Comparison of ENCODE assay signal across 21 cellular contexts in genomic region chr16:12723681-12724080, GRCh38.
A peak's percentile ranks its signal among the peaks of the same experiment; 100 is the strongest.
DNase-seq lines count a peak whose midpoint lies in the region; ATAC-seq, FAIRE-seq and TF ChIP-seq lines count a peak whose summit lies in the region.
"Had no signal": no experiment of that assay in that cellular context is flagged by ENCODE, and none has a peak within 500 bp of the region (broad histone marks: within the 10 kb centered on the region; RNA-seq: fewer than 3 reads in every experiment).

No MANE protein-coding gene starts in this region.

- no TSS peak for BruUV-seq in HepG2 (replicated peaks; lab: Mats Ljungman, UMichigan)

- TF ChIP-seq CTCF in HepG2 (CRISPR knock-in tag; IDR thresholded peaks at IDR 0.05) (no peak), right lobe of liver (IDR thresholded peaks at IDR 0.05) (no peak), WERI-Rb-1 (IDR thresholded peaks at IDR 0.05; ENCODE audit: low read depth, low read length) (no peak), upper lobe of right lung (IDR thresholded peaks at IDR 0.05) (no peak), spleen (IDR thresholded peaks at IDR 0.05 in 8 of 11, conservative IDR thresholded peaks at IDR 0.05 in 3 of 11) (no peak)

- intact Hi-C loops in HepG2 (cut with micrococcal nuclease; ENCODE audit: unreplicated experiment) (no loop called here), right lobe of liver (cut with DNase I) (no loop called here), upper lobe of right lung (cut with DNase I) (no loop called here), spleen (cut with DNase I; ENCODE audit: low total_unique reads) (no loop called here)

- CTCF ChIA-PET in HepG2 (lab: Yijun Ruan, JAX; ENCODE audit: low intra/inter-chr PET ratio, low total read pairs), result no interaction called here

- in situ Hi-C loops in HepG2 (cut with HindIII; ENCODE audit: extremely low pct_ligation_motif_present, low pct_unique_long_range_greater_than_20kb), result no loop called here

- no peak overlapping the region for H2AFZ ChIP-seq in HepG2 (ENCODE audit: low read length)

- no peak for FAIRE-seq in HepG2 (lab: Jason Lieb, UNC)

- H3K9ac ChIP-seq in HepG2 (ENCODE audit: insufficient read depth, low read depth, low read length), result no peak overlapping the region

- H4K20me1 ChIP-seq in HepG2 (ENCODE audit: insufficient read depth, low read length), result no peaks in the 10 kb centered on the region

- WGBS in HepG2 (ENCODE audit: low lambda C conversion rate), result 97% methylated on average over 4 of the region's 5 CpGs
- WGBS in right lobe of liver (ENCODE audit: insufficient coverage, low coverage, low lambda C conversion rate, missing lambda C conversion rate), result 14% methylated on average over 1 of the region's 5 CpGs
- WGBS in spleen, 5 donors, result 69 to 84% (median 70%) methylated on average over 5 of the region's 5 CpGs

- H3K4me2 ChIP-seq in HepG2 (ENCODE audit: low read depth, low read length), result no peak overlapping the region

- peaks cover 25 to 55% of the 10 kb centered on the region in 2 experiments for H3K36me3 ChIP-seq in HepG2 (replicated peaks in 1 of 2; ENCODE audit: control insufficient read depth in 1 of 2, insufficient read depth in 2 of 2, low read length in 2 of 2)
- H3K36me3 ChIP-seq in right lobe of liver, result no peaks in the 10 kb centered on the region
- H3K36me3 ChIP-seq in WERI-Rb-1, result no peaks in the 10 kb centered on the region; the same call in 1 of the 2 replicates
- H3K36me3 ChIP-seq in upper lobe of right lung, result no peaks in the 10 kb centered on the region
- H3K36me3 ChIP-seq in spleen, result peaks cover 0 to 70% (median 3%) of the 10 kb centered on the region in 6 donors
- H3K36me3 ChIP-seq: BE2C, MG63 had no signal

- no peak for TF ChIP-seq POLR2A in HepG2 (IDR thresholded peaks at IDR 0.05; ENCODE audit: insufficient read depth in 1 of 2, low read depth in 2 of 2, low read length in 2 of 2)
- TF ChIP-seq POLR2A in right lobe of liver (IDR thresholded peaks at IDR 0.05), result no peak
- no peak for TF ChIP-seq POLR2A in spleen (IDR thresholded peaks at IDR 0.05)

- H3K4me1 ChIP-seq in HepG2 (ENCODE audit: insufficient read depth, low read length) (no peaks in the 10 kb centered on the region), right lobe of liver (peaks cover 0 to 10% (median 0%) of the 10 kb centered on the region in 4 donors), upper lobe of right lung (no peaks in the 10 kb centered on the region), spleen (peaks cover 0 to 7% (median 0%) of the 10 kb centered on the region in 6 donors)
- H3K4me1 ChIP-seq: BE2C had no signal

- H3K4me3 ChIP-seq in HepG2 (replicated peaks in 1 of 3; ENCODE audit: insufficient read depth in 1 of 3, low read depth in 2 of 3, low read length in 3 of 3) (no peak overlapping the region), right lobe of liver (no peak overlapping the region), WERI-Rb-1 (ENCODE audit: low read depth, low read length) (peak overlapping the region; percentile 9; the same call in 1 of the 2 replicates), upper lobe of right lung (no peak overlapping the region), spleen (no peak overlapping the region)
- H3K4me3 ChIP-seq: MG63 had no signal

- ATAC-seq in HepG2 (no peak; the same call in 2 of the 3 replicates), right lobe of liver (no peak), upper lobe of right lung (peak; percentile 25)
- ATAC-seq: Right ventricle myocardium inferior had no signal

- TF ChIP-seq EP300 in HepG2 (IDR thresholded peaks at IDR 0.05; ENCODE audit: low read depth in 2 of 2, low read length in 2 of 2) (no peak), HepG2 (CRISPR knock-in tag; IDR thresholded peaks at IDR 0.05; ENCODE audit: borderline replicate concordance) (no peak)

- H3K9me3 ChIP-seq in HepG2 (ENCODE audit: low read length), result no peaks in the 10 kb centered on the region
- H3K9me3 ChIP-seq in right lobe of liver, result no peaks in the 10 kb centered on the region
- H3K9me3 ChIP-seq in WERI-Rb-1 (ENCODE audit: severe bottlenecking), result peaks cover 12% of the 10 kb centered on the region
- no peaks in the 10 kb centered on the region for H3K9me3 ChIP-seq in upper lobe of right lung
- H3K9me3 ChIP-seq in spleen, result peaks cover 0 to 6% (median 0%) of the 10 kb centered on the region in 8 donors
- H3K9me3 ChIP-seq: BE2C, MG63 had no signal

- peaks cover 12% of the 10 kb centered on the region for H3K79me2 ChIP-seq in HepG2 (ENCODE audit: insufficient read depth, low read length)

- TF ChIP-seq RAD21 in HepG2 (CRISPR knock-in tag; IDR thresholded peaks at IDR 0.05), result no peak

- POLR2A ChIA-PET in HepG2 (lab: Yijun Ruan, JAX), result no interaction called here

- H3K27me3 ChIP-seq in HepG2 (ENCODE audit: control insufficient read depth in 1 of 2, insufficient read depth in 2 of 2, low read length in 2 of 2) (no peaks in the 10 kb centered on the region), right lobe of liver (no peaks in the 10 kb centered on the region), WERI-Rb-1 (ENCODE audit: insufficient read depth, low read depth, severe bottlenecking) (no peaks in the 10 kb centered on the region), upper lobe of right lung (no peaks in the 10 kb centered on the region), spleen (replicated peaks in 1 of 7) (no peaks in the 10 kb centered on the region)
- H3K27me3 ChIP-seq: BE2C, MG63 had no signal

- no peak overlapping the region for H3K27ac ChIP-seq in HepG2 (ENCODE audit: extremely low read length, insufficient read depth, low read length)
- no peak overlapping the region for H3K27ac ChIP-seq in right lobe of liver
- H3K27ac ChIP-seq in WERI-Rb-1, result peak overlapping the region; percentile 61
- H3K27ac ChIP-seq in upper lobe of right lung, result no peak overlapping the region
- no peak overlapping the region for H3K27ac ChIP-seq in spleen

- no peak for DNase-seq in HepG2 (ENCODE audit: low spot score)
- DNase-seq in right lobe of liver, result no peak
- DNase-seq in WERI-Rb-1, result no peak
- DNase-seq in myocyte (ENCODE audit: low read depth), result peak; percentile 68
- no peak for DNase-seq in upper lobe of right lung
- DNase-seq in germinal center (ENCODE audit: low spot score), result no peak
- no peak for DNase-seq in GM19240 (ENCODE audit: insufficient read length, low spot score)
- no peak for DNase-seq in spleen
- DNase-seq: BE2C; CD4-positive, CD25-positive, alpha-beta regulatory T cell; COR-L47; DMS79 treated with DMSO at 0.1 percent for 48 hours; H9; HFFc6; MG63; NCI-H1048; NCI-H1417 treated with DMSO at 0.1 percent for 48 hours; NCI-H187; NCI-H446 treated with DMSO at 0.1 percent for 48 hours; NCI-H526 treated with DMSO at 0.1 percent for 48 hours had no signal

TF ChIP-seq in HepG2, 621 proteins besides CTCF, POLR2A, EP300 and RAD21:
- TF ChIP-seq TBX2 (CRISPR knock-in tag; IDR thresholded peaks at IDR 0.05; ENCODE audit: borderline replicate concordance) (0 out of 2 replicates have a peak, but pooled peaks have one; percentile 21), FOXK2 (IDR thresholded peaks at IDR 0.05) (no peak)
